ENCODE assay signal across 1 cellular context in genomic region chr6:11492444-11493300, GRCh38.
A peak's percentile ranks its signal among the peaks of the same experiment; 100 is the strongest.
TF ChIP-seq lines count a peak whose summit lies in the region.

No MANE protein-coding gene starts in this region.

TF ChIP-seq in GM12878, 131 proteins besides CTCF, POLR2A, EP300 and RAD21 (continued from another document and continues in another):
- TF ChIP-seq REST (IDR thresholded peaks at IDR 0.05; ENCODE audit: low read depth, low read length) (no peak), ASH2L (IDR thresholded peaks at IDR 0.05; ENCODE audit: borderline replicate concordance, low read depth) (no peak), SMAD1 (IDR thresholded peaks at IDR 0.05; ENCODE audit: low read depth, partially characterized antibody) (no peak), BMI1 (IDR thresholded peaks at IDR 0.05; ENCODE audit: borderline replicate concordance) (no peak), SREBF2 (IDR thresholded peaks at IDR 0.05; ENCODE audit: low read length) (no peak), YY1 (IDR thresholded peaks at IDR 0.05; ENCODE audit: low read depth, low read length) (peak; percentile 9; the same call in 1 of the 2 replicates), NR2C1 (IDR thresholded peaks at IDR 0.05) (no peak), SREBF1 (IDR thresholded peaks at IDR 0.05; ENCODE audit: low read length) (no peak), CREB1 (IDR thresholded peaks at IDR 0.05; ENCODE audit: low read depth) (peak; percentile 8; the same call in 1 of the 2 replicates), ELK1 (IDR thresholded peaks at IDR 0.05; ENCODE audit: low read depth, low read length) (no peak), KAT2A (conservative IDR thresholded peaks at IDR 0.05; ENCODE audit: control insufficient read depth, low read depth, low read length) (no peak), RFX5 (IDR thresholded peaks at IDR 0.05; ENCODE audit: low read depth, low read length) (no peak), SKIL (IDR thresholded peaks at IDR 0.05; ENCODE audit: low read depth, poor library complexity, severe bottlenecking) (no peak), BCL3 (IDR thresholded peaks at IDR 0.05; ENCODE audit: borderline replicate concordance, insufficient read depth, low read depth, low read length, poor library complexity, severe bottlenecking) (peak; percentile 52), IKZF2 (IDR thresholded peaks at IDR 0.05) (peak; percentile 56 to 59), MTA3 (IDR thresholded peaks at IDR 0.05; ENCODE audit: borderline replicate concordance, low read length) (peak; percentile 33; the same call in 1 of the 2 replicates), CBX3 (IDR thresholded peaks at IDR 0.05; ENCODE audit: borderline replicate concordance, low read depth) (no peak), PAX8 (IDR thresholded peaks at IDR 0.05) (no peak), GATAD2B (conservative IDR thresholded peaks at IDR 0.05; ENCODE audit: low read depth) (no peak), ZZZ3 (IDR thresholded peaks at IDR 0.05; ENCODE audit: control insufficient read depth, insufficient read length, low read depth) (no peak), PML (IDR thresholded peaks at IDR 0.05; ENCODE audit: low read length) (no peak), MTA2 (IDR thresholded peaks at IDR 0.05; ENCODE audit: low read depth) (no peak), IRF4 (IDR thresholded peaks at IDR 0.05; ENCODE audit: low read depth, low read length) (no peak), SUPT20H (IDR thresholded peaks at IDR 0.05; ENCODE audit: borderline replicate concordance, control insufficient read depth, low read depth, low read length) (no peak), ZSCAN29 (IDR thresholded peaks at IDR 0.05) (no peak), NFIC (IDR thresholded peaks at IDR 0.05; ENCODE audit: low read depth, low read length) (peak; percentile 47; the same call in 1 of the 2 replicates), CUX1 (IDR thresholded peaks at IDR 0.05; ENCODE audit: insufficient replicate concordance, low read depth, low read length) (no peak), FOS (IDR thresholded peaks at IDR 0.05; ENCODE audit: borderline replicate concordance, extremely low read depth, insufficient read length) (no peak), ZNF592 (IDR thresholded peaks at IDR 0.05) (no peak), FOXM1 (IDR thresholded peaks at IDR 0.05; ENCODE audit: low read depth, low read length) (no peak), USF1 (IDR thresholded peaks at IDR 0.05; ENCODE audit: borderline replicate concordance, extremely low read length, insufficient read depth, low read depth, low read length) (no peak), TARDBP (IDR thresholded peaks at IDR 0.05; ENCODE audit: borderline replicate concordance) (no peak), PKNOX1 (IDR thresholded peaks at IDR 0.05) (no peak), BCLAF1 (IDR thresholded peaks at IDR 0.05) (no peak)
